In genomic region chrX:155086202-155086840, GRCh38 we compare ENCODE assay signal across 8 cellular contexts. TPM values are rescaled to one million over a fixed set of nuclear protein-coding genes. Genes with fewer than 3 reads are reported as not detected.
DNase-seq lines count a peak whose midpoint lies in the region; ATAC-seq, FAIRE-seq and TF ChIP-seq lines count a peak whose summit lies in the region.

No MANE protein-coding gene starts in this region.

- FAIRE-seq in RCC 7860 (lab: Jason Lieb, UNC): no peak

- peak; percentile 52 for DNase-seq in COLO668 (lab: John Stamatoyannopoulos, UW; ENCODE audit: unreplicated experiment)
- peak; percentile 35 for DNase-seq in KBM-7
- peak; percentile 41 for DNase-seq in activated CD4-positive, alpha-beta memory T cell treated with anti-CD3 and anti-CD28 coated beads, Interleukin-2, amount 10 ng/mL, durations not matched to agents 7 days and 5 days
- DNase-seq in foreskin keratinocyte: no peak
- peak; percentile 34 for DNase-seq in stimulated activated CD4-positive, alpha-beta T cell treated with anti-CD3 and anti-CD28 coated beads, Interleukin-12 subunit alpha, Interleukin-12 subunit beta, amount 100 ng/mL, for 4 hours
- no peak for DNase-seq in coronary artery (ENCODE audit: low spot score)
- no peak for DNase-seq in SW480 (ENCODE audit: low spot score)
- no peak for DNase-seq in RCC 7860 (ENCODE audit: low spot score)

- TF ChIP-seq CTCF in foreskin keratinocyte (conservative IDR thresholded peaks at IDR 0.05) (peak; percentile 58), coronary artery (IDR thresholded peaks at IDR 0.05) (no peak)

- H3K4me3 Mint-ChIP-seq in activated CD4-positive, alpha-beta memory T cell treated with anti-CD3 and anti-CD28 coated beads, Interleukin-2, amount 10 ng/mL, durations not matched to agents 7 days and 5 days: no peak overlapping the region

- H3K4me1 ChIP-seq in foreskin keratinocyte: no peaks in the 10 kb centered on the region

- no peaks in the 10 kb centered on the region for H3K9me3 Mint-ChIP-seq in activated CD4-positive, alpha-beta memory T cell treated with anti-CD3 and anti-CD28 coated beads, Interleukin-2, amount 10 ng/mL, durations not matched to agents 7 days and 5 days

- peaks cover 3% of the 10 kb centered on the region for H3K4me1 Mint-ChIP-seq in activated CD4-positive, alpha-beta memory T cell treated with anti-CD3 and anti-CD28 coated beads, Interleukin-2, amount 10 ng/mL, durations not matched to agents 7 days and 5 days

- H3K27ac ChIP-seq in foreskin keratinocyte (no peak overlapping the region), coronary artery (no peak overlapping the region)

- H3K36me3 Mint-ChIP-seq in activated CD4-positive, alpha-beta memory T cell treated with anti-CD3 and anti-CD28 coated beads, Interleukin-2, amount 10 ng/mL, durations not matched to agents 7 days and 5 days (ENCODE audit: low read depth): peaks cover 33% of the 10 kb centered on the region

- POLR2A ChIA-PET in activated CD4-positive, alpha-beta memory T cell treated with anti-CD3 and anti-CD28 coated beads, Interleukin-2, amount 10 ng/mL, durations not matched to agents 7 days and 5 days (lab: Charles Lee): no interaction called here

- CTCF ChIA-PET in activated CD4-positive, alpha-beta memory T cell treated with anti-CD3 and anti-CD28 coated beads, Interleukin-2, amount 10 ng/mL, durations not matched to agents 7 days and 5 days (lab: Charles Lee): interaction anchor here (0.7 to 2.5 kb wide), 8 partner anchors 11 to 320 kb away, joined by 3 to 7 read pairs (median 5); no protein-coding TSS in a partner anchor

- peak; percentile 34 for ATAC-seq in foreskin keratinocyte

- no peaks in the 10 kb centered on the region for H3K27me3 ChIP-seq in foreskin keratinocyte

- in situ Hi-C loops in KBM-7 (cut with MboI; ENCODE audit: low pct_unique_long_range_greater_than_20kb, low sequenced_read_pairs): no loop called here

- H3K27me3 Mint-ChIP-seq in activated CD4-positive, alpha-beta memory T cell treated with anti-CD3 and anti-CD28 coated beads, Interleukin-2, amount 10 ng/mL, durations not matched to agents 7 days and 5 days: no peaks in the 10 kb centered on the region

- no peak overlapping the region for H3K27ac Mint-ChIP-seq in activated CD4-positive, alpha-beta memory T cell treated with anti-CD3 and anti-CD28 coated beads, Interleukin-2, amount 10 ng/mL, durations not matched to agents 7 days and 5 days

- no peak overlapping the region for H3K4me3 ChIP-seq in coronary artery

RNA-seq across cellular contexts. Expression of gene BRCC3, which starts 15.0 kb away (rescaled TPM):
- total RNA-seq in activated CD4-positive, alpha-beta memory T cell treated with anti-CD3 and anti-CD28 coated beads, Interleukin-2, amount 10 ng/mL, durations not matched to agents 7 days and 5 days: 10 to 100 TPM; 23.5 to 25.2 TPM
- total RNA-seq in foreskin keratinocyte: 22.9 and 26.1 TPM in 2 replicates
- 9.5 and 12.8 TPM in 2 replicates for polyA plus RNA-seq in foreskin keratinocyte

RNA-seq across cellular contexts. Expression of gene CMC4, which starts 15.4 kb away (rescaled TPM):
- total RNA-seq in activated CD4-positive, alpha-beta memory T cell treated with anti-CD3 and anti-CD28 coated beads, Interleukin-2, amount 10 ng/mL, durations not matched to agents 7 days and 5 days: 1 to 10 TPM; 4.8 to 5.9 TPM
- 9.4 and 11.9 TPM in 2 replicates for total RNA-seq in foreskin keratinocyte
- polyA plus RNA-seq in foreskin keratinocyte: 16.8 and 17.7 TPM in 2 replicates

RNA-seq across cellular contexts. Expression of gene MTCP1, which starts 15.4 kb away (rescaled TPM):
- total RNA-seq in activated CD4-positive, alpha-beta memory T cell treated with anti-CD3 and anti-CD28 coated beads, Interleukin-2, amount 10 ng/mL, durations not matched to agents 7 days and 5 days: 10 to 100 TPM; 20.2 TPM
- 16.5 and 18.8 TPM in 2 replicates for total RNA-seq in foreskin keratinocyte
- polyA plus RNA-seq in foreskin keratinocyte: 11.1 and 13.5 TPM in 2 replicates

RNA-seq across cellular contexts. Expression of gene FUNDC2, which starts 59.7 kb away (rescaled TPM):
- total RNA-seq in activated CD4-positive, alpha-beta memory T cell treated with anti-CD3 and anti-CD28 coated beads, Interleukin-2, amount 10 ng/mL, durations not matched to agents 7 days and 5 days: 10 to 100 TPM; 45.7 to 49.9 TPM
- total RNA-seq in foreskin keratinocyte: 60.3 and 63.5 TPM in 2 replicates
- polyA plus RNA-seq in foreskin keratinocyte: 83.8 and 84.2 TPM in 2 replicates

Comparison
In these comparisons a context has a peak if more than half of its experiments do, and no peak if none do; other contexts are left out.
1. DNase-seq: peak in COLO668 (single experiment), KBM-7 (single experiment), activated CD4-positive, alpha-beta memory T cell treated with anti-CD3 and anti-CD28 coated beads, Interleukin-2, amount 10 ng/mL, durations not matched to agents 7 days and 5 days (single experiment) and stimulated activated CD4-positive, alpha-beta T cell treated with anti-CD3 and anti-CD28 coated beads, Interleukin-12 subunit alpha, Interleukin-12 subunit beta, amount 100 ng/mL, for 4 hours (single experiment); none in foreskin keratinocyte (0 of 2), coronary artery (single experiment), SW480 (single experiment) and RCC 7860 (single experiment).